In the genomic region with DNA sequence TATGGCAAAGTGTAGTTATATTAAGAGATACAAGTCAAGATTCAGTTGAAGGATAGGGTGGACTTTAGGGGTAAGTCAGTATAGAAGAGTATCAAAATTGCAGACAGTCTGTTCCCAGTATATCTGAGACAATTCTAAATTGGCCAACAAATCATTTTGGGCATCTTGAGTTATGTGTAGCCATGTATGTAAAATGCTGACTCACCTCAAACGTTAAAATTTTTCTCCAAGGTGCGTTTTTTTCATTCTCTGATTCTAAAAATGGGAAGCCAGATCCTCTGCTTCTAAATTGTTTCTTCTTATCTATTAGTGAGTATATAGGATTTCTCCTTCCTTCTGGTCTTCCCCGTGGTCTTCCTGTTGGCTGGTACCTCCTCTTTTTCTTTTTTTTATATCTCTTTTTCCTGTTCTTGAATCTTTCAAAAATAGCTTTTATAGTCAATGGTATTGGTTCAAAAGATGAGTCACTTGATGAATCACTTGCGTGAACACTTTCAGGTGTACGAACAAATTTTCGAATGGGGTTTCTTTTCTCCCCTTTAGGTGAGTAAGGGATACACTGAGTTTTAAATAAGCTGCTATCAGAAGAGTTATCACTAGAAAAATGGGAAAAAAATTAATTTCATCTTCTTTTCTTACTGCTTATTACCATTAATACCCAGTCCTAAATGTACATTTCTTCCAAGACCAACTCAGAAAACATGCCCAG, we compare ENCODE assay signal across 1 cellular context.
TF ChIP-seq lines count a peak whose summit lies in the region.

No MANE protein-coding gene starts in this region.

TF ChIP-seq in A549, 52 proteins besides CTCF, POLR2A, EP300 and RAD21 (continued from another document):
- TF ChIP-seq, protein P1, sequence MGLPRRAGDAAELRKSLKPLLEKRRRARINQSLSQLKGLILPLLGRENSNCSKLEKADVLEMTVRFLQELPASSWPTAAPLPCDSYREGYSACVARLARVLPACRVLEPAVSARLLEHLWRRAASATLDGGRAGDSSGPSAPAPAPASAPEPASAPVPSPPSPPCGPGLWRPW (IDR thresholded peaks at IDR 0.05), result no peak
- TF ChIP-seq CBX8 (IDR thresholded peaks at IDR 0.05) (no peak), ESRRA (IDR thresholded peaks at IDR 0.05; ENCODE audit: borderline replicate concordance, low read length) (no peak), MAZ (IDR thresholded peaks at IDR 0.05; ENCODE audit: borderline replicate concordance, low read depth, low read length) (no peak), PHF8 (IDR thresholded peaks at IDR 0.05; ENCODE audit: borderline replicate concordance, low read depth) (no peak), HDAC2 (IDR thresholded peaks at IDR 0.05) (no peak), RCOR1 (IDR thresholded peaks at IDR 0.05; ENCODE audit: low read depth, low read length) (no peak), HEYL (CRISPR knock-in tag; IDR thresholded peaks at IDR 0.05) (no peak), ZNF302 (CRISPR knock-in tag; IDR thresholded peaks at IDR 0.05) (no peak), POLR2AphosphoS2 (conservative IDR thresholded peaks at IDR 0.05; ENCODE audit: low read length) (no peak), BHLHE40 (IDR thresholded peaks at IDR 0.05; ENCODE audit: low read depth, low read length) (no peak), ZSCAN20 (CRISPR knock-in tag; IDR thresholded peaks at IDR 0.05) (no peak), JUNB (IDR thresholded peaks at IDR 0.05) (0 out of 2 replicates have a peak, but pooled peaks have one; percentile 17), HOXB5 (CRISPR knock-in tag; IDR thresholded peaks at IDR 0.05) (no peak)
- TF ChIP-seq, protein P2, sequence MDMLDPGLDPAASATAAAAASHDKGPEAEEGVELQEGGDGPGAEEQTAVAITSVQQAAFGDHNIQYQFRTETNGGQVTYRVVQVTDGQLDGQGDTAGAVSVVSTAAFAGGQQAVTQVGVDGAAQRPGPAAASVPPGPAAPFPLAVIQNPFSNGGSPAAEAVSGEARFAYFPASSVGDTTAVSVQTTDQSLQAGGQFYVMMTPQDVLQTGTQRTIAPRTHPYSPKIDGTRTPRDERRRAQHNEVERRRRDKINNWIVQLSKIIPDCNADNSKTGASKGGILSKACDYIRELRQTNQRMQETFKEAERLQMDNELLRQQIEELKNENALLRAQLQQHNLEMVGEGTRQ (IDR thresholded peaks at IDR 0.05), result no peak
- TF ChIP-seq, protein P3, sequence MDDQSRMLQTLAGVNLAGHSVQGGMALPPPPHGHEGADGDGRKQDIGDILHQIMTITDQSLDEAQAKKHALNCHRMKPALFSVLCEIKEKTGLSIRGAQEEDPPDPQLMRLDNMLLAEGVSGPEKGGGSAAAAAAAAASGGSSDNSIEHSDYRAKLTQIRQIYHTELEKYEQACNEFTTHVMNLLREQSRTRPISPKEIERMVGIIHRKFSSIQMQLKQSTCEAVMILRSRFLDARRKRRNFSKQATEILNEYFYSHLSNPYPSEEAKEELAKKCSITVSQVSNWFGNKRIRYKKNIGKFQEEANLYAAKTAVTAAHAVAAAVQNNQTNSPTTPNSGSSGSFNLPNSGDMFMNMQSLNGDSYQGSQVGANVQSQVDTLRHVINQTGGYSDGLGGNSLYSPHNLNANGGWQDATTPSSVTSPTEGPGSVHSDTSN (IDR thresholded peaks at IDR 0.05), result no peak
- TF ChIP-seq, protein P4, sequence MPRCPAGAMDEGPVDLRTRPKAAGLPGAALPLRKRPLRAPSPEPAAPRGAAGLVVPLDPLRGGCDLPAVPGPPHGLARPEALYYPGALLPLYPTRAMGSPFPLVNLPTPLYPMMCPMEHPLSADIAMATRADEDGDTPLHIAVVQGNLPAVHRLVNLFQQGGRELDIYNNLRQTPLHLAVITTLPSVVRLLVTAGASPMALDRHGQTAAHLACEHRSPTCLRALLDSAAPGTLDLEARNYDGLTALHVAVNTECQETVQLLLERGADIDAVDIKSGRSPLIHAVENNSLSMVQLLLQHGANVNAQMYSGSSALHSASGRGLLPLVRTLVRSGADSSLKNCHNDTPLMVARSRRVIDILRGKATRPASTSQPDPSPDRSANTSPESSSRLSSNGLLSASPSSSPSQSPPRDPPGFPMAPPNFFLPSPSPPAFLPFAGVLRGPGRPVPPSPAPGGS (IDR thresholded peaks at IDR 0.05), result no peak
- TF ChIP-seq, protein P5, sequence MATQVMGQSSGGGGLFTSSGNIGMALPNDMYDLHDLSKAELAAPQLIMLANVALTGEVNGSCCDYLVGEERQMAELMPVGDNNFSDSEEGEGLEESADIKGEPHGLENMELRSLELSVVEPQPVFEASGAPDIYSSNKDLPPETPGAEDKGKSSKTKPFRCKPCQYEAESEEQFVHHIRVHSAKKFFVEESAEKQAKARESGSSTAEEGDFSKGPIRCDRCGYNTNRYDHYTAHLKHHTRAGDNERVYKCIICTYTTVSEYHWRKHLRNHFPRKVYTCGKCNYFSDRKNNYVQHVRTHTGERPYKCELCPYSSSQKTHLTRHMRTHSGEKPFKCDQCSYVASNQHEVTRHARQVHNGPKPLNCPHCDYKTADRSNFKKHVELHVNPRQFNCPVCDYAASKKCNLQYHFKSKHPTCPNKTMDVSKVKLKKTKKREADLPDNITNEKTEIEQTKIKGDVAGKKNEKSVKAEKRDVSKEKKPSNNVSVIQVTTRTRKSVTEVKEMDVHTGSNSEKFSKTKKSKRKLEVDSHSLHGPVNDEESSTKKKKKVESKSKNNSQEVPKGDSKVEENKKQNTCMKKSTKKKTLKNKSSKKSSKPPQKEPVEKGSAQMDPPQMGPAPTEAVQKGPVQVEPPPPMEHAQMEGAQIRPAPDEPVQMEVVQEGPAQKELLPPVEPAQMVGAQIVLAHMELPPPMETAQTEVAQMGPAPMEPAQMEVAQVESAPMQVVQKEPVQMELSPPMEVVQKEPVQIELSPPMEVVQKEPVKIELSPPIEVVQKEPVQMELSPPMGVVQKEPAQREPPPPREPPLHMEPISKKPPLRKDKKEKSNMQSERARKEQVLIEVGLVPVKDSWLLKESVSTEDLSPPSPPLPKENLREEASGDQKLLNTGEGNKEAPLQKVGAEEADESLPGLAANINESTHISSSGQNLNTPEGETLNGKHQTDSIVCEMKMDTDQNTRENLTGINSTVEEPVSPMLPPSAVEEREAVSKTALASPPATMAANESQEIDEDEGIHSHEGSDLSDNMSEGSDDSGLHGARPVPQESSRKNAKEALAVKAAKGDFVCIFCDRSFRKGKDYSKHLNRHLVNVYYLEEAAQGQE (IDR thresholded peaks at IDR 0.05), result no peak
